8 cellular contexts compared by ENCODE assay signal in genomic region chr19:16338470-16339360, GRCh38. TPM values are rescaled to one million over a fixed set of nuclear protein-coding genes. Genes with fewer than 3 reads are reported as not detected.
DNase-seq lines count a peak whose midpoint lies in the region; ATAC-seq, FAIRE-seq and TF ChIP-seq lines count a peak whose summit lies in the region.

No MANE protein-coding gene starts in this region.

- no peaks in the 10 kb centered on the region for H3K27me3 ChIP-seq in CD4-positive, CD25-positive, alpha-beta regulatory T cell (ENCODE audit: control insufficient read depth, insufficient read depth, low read length)
- H3K27me3 ChIP-seq in skeletal muscle tissue (ENCODE audit: control insufficient read depth in 3 of 3, insufficient read depth in 3 of 3, low read length in 3 of 3) (no peaks in the 10 kb centered on the region), hepatocyte (no peaks in the 10 kb centered on the region)

- H3K27ac Mint-ChIP-seq in CD4-positive, CD25-positive, alpha-beta regulatory T cell = peak overlapping the region; percentile 94 to 97 (median 95)

- H3K4me3 Mint-ChIP-seq in CD4-positive, CD25-positive, alpha-beta regulatory T cell = peak overlapping the region; percentile 71 to 92 (median 90)

- ATAC-seq in CD4-positive, CD25-positive, alpha-beta regulatory T cell (ENCODE audit: low read depth in 2 of 2) = peak; percentile 67 to 68

- H3K4me2 ChIP-seq in hepatocyte = no peak overlapping the region

- peak overlapping the region; percentile 70 for H3K27ac ChIP-seq in CD4-positive, CD25-positive, alpha-beta regulatory T cell (ENCODE audit: insufficient read depth, low read length, poor library complexity, severe bottlenecking)
- peak overlapping the region; percentile 60 for H3K27ac ChIP-seq in skeletal muscle tissue (ENCODE audit: low read depth, low read length)
- no peak overlapping the region for H3K27ac ChIP-seq in hepatocyte

- no peaks in the 10 kb centered on the region for H3K79me2 ChIP-seq in hepatocyte

- H3K27me3 Mint-ChIP-seq in CD4-positive, CD25-positive, alpha-beta regulatory T cell = no peaks in the 10 kb centered on the region

- H3K4me3 ChIP-seq in CD4-positive, CD25-positive, alpha-beta regulatory T cell (ENCODE audit: low read depth, low read length) = peak overlapping the region; percentile 63
- no peak overlapping the region for H3K4me3 ChIP-seq in fibroblast of the aortic adventitia (ENCODE audit: low read depth, low read length)
- H3K4me3 ChIP-seq in skeletal muscle tissue (ENCODE audit: low read length in 3 of 3) = peak overlapping the region; percentile 30 to 45 (median 45)
- no peak overlapping the region for H3K4me3 ChIP-seq in hepatocyte

- POLR2A ChIA-PET in HEK293T (lab: Yijun Ruan, JAX) = interaction anchor here (1.2 kb wide), 1 partner anchor 14 kb away, joined by 3 read pairs; the partner anchor contains the start of gene KLF2

- H3K9me2 ChIP-seq in hepatocyte (replicated peaks; ENCODE audit: insufficient read depth) = no peaks in the 10 kb centered on the region

- peaks cover 64% of the 10 kb centered on the region for H3K4me1 ChIP-seq in CD4-positive, CD25-positive, alpha-beta regulatory T cell (ENCODE audit: control insufficient read depth, insufficient read depth, low read length, poor library complexity, severe bottlenecking)
- H3K4me1 ChIP-seq in skeletal muscle tissue (ENCODE audit: control insufficient read depth in 3 of 3, insufficient read depth in 3 of 3, low read length in 3 of 3) (peaks cover 29 to 33% (median 30%) of the 10 kb centered on the region in 3 donors), hepatocyte (ENCODE audit: insufficient read depth) (peaks cover 3% of the 10 kb centered on the region)

- H3K36me3 ChIP-seq in CD4-positive, CD25-positive, alpha-beta regulatory T cell (ENCODE audit: control insufficient read depth, insufficient read depth, low read length) = no peaks in the 10 kb centered on the region
- H3K36me3 ChIP-seq in skeletal muscle tissue (ENCODE audit: control insufficient read depth in 3 of 3, insufficient read depth in 3 of 3, low read length in 3 of 3) = no peaks in the 10 kb centered on the region
- no peaks in the 10 kb centered on the region for H3K36me3 ChIP-seq in hepatocyte (replicated peaks; ENCODE audit: insufficient read depth, low read depth)

- H3K9me3 ChIP-seq in CD4-positive, CD25-positive, alpha-beta regulatory T cell (ENCODE audit: control insufficient read depth in 2 of 2, low read length in 2 of 2) = no peaks in the 10 kb centered on the region
- H3K9me3 ChIP-seq in skeletal muscle tissue (ENCODE audit: control insufficient read depth in 3 of 3, low read length in 3 of 3) = no peaks in the 10 kb centered on the region
- H3K9me3 ChIP-seq in hepatocyte (ENCODE audit: low read depth) = no peaks in the 10 kb centered on the region

- peak overlapping the region; percentile 43 to 54 (median 48) for H3K9ac ChIP-seq in skeletal muscle tissue (ENCODE audit: low read depth in 1 of 3, low read length in 3 of 3)

- no peaks in the 10 kb centered on the region for H3K36me3 Mint-ChIP-seq in CD4-positive, CD25-positive, alpha-beta regulatory T cell

- peak; percentile 46 for FAIRE-seq in HTR-8/SVneo (lab: Jason Lieb, UNC)

- H2AFZ ChIP-seq in hepatocyte = no peak overlapping the region

- H4K20me1 ChIP-seq in hepatocyte (ENCODE audit: insufficient read depth, poor library complexity, severe bottlenecking) = no peaks in the 10 kb centered on the region

- H3K9me3 Mint-ChIP-seq in CD4-positive, CD25-positive, alpha-beta regulatory T cell = no peaks in the 10 kb centered on the region

- CTCF ChIA-PET in HEK293T (lab: Yijun Ruan, JAX) = no interaction called here

- peaks cover 17 to 77% (median 42%) of the 10 kb centered on the region in 4 donors for H3K4me1 Mint-ChIP-seq in CD4-positive, CD25-positive, alpha-beta regulatory T cell

- TF ChIP-seq CTCF in fibroblast of the aortic adventitia (IDR thresholded peaks at IDR 0.05; ENCODE audit: insufficient read depth, low read length) (peak; percentile 30), hepatocyte (IDR thresholded peaks at IDR 0.05; ENCODE audit: poor library complexity) (no peak)

- DNase-seq in CD4-positive, CD25-positive, alpha-beta regulatory T cell = peak; percentile 36 to 87 (median 43)
- peak; percentile 92 for DNase-seq in HTR-8/SVneo (ENCODE audit: insufficient read length, low spot score)
- DNase-seq in activated CD8-positive, alpha-beta memory T cell treated with anti-CD3 and anti-CD28 coated beads for 24 hours = peak; percentile 81
- DNase-seq in fibroblast of the aortic adventitia (ENCODE audit: low read depth) = peak; percentile 94
- DNase-seq in hepatocyte (ENCODE audit: low spot score) = no peak
- DNase-seq in NCI-H2107 (lab: John Stamatoyannopoulos, UW) = no peak
- no peak for DNase-seq in HEK293T (ENCODE audit: extremely low spot score)

- WGBS in hepatocyte (ENCODE audit: low lambda C conversion rate, missing lambda C conversion rate) = 68% methylated on average over 30 of the region's 30 CpGs

TF ChIP-seq in HEK293T, 16 proteins besides CTCF, POLR2A, EP300 and RAD21:
- no peak for TF ChIP-seq SP1 (IDR thresholded peaks at IDR 0.05)
- TF ChIP-seq FOXK2 (IDR thresholded peaks at IDR 0.05) = no peak
- TF ChIP-seq ZNF384 (IDR thresholded peaks at IDR 0.05) = no peak
- TF ChIP-seq LEF1 (IDR thresholded peaks at IDR 0.05; ENCODE audit: borderline replicate concordance) = no peak
- no peak for TF ChIP-seq FOXA1 (IDR thresholded peaks at IDR 0.05)
- no peak for TF ChIP-seq BHLHE40 (IDR thresholded peaks at IDR 0.05; ENCODE audit: borderline replicate concordance)
- TF ChIP-seq ARNT (IDR thresholded peaks at IDR 0.05) = no peak
- TF ChIP-seq SUZ12 (IDR thresholded peaks at IDR 0.05) = no peak
- no peak for TF ChIP-seq FOXM1 (IDR thresholded peaks at IDR 0.05; ENCODE audit: borderline replicate concordance)
- no peak for TF ChIP-seq TARDBP (IDR thresholded peaks at IDR 0.05)
TF ChIP-seq in HEK293T: peak in this region for 0.

RNA-seq across cellular contexts. Expression of gene KLF2, which starts 14.1 kb away (rescaled TPM):
- 725 TPM for total RNA-seq in CD4-positive, CD25-positive, alpha-beta regulatory T cell
- 100 to 1,000 TPM in 2 of 4 donors, 10 to 100 TPM in 2; 95.1 to 139 (median 118) TPM for polyA plus RNA-seq in CD4-positive, CD25-positive, alpha-beta regulatory T cell
- total RNA-seq in fibroblast of the aortic adventitia (ENCODE audit: low replicate concordance) (2.2 and 5.7 TPM in 2 replicates), skeletal muscle tissue (14.1 TPM), hepatocyte (3.0 and 4.5 TPM in 2 replicates)
- 27.7 and 40.9 TPM in 2 replicates for polyA plus RNA-seq in hepatocyte

Comparison
In these comparisons a context has a peak if more than half of its experiments do, and no peak if none do; other contexts are left out.
1. DNase-seq: peak in CD4-positive, CD25-positive, alpha-beta regulatory T cell (3 of 3), HTR-8/SVneo (single experiment), activated CD8-positive, alpha-beta memory T cell treated with anti-CD3 and anti-CD28 coated beads for 24 hours (single experiment) and fibroblast of the aortic adventitia (single experiment); none in hepatocyte (single experiment), NCI-H2107 (single experiment) and HEK293T (single experiment).
2. H3K4me3 ChIP-seq: peak in CD4-positive, CD25-positive, alpha-beta regulatory T cell (single experiment) and skeletal muscle tissue (3 of 3); none in fibroblast of the aortic adventitia (single experiment) and hepatocyte (single experiment).
3. RNA of gene KLF2, which starts 14.1 kb away (total RNA-seq): 725 TPM in CD4-positive, CD25-positive, alpha-beta regulatory T cell (single experiment); 14.1 TPM in skeletal muscle tissue (single experiment), 3.0 to 4.5 TPM in hepatocyte and 2.2 to 5.7 TPM in fibroblast of the aortic adventitia; every median in the first group is over 10 times any median in the second.